2 cellular contexts compared by ENCODE assay signal in genomic region chr7:136105191-136105590, GRCh38.
TF ChIP-seq lines count a peak whose summit lies in the region.

No MANE protein-coding gene starts in this region.

TF ChIP-seq in SK-N-SH treated with all-trans-retinoic acid at 6 μM for 48 hours, 23 proteins besides CTCF, POLR2A, EP300 and RAD21 (continued from another document):
- TF ChIP-seq, protein P1, sequence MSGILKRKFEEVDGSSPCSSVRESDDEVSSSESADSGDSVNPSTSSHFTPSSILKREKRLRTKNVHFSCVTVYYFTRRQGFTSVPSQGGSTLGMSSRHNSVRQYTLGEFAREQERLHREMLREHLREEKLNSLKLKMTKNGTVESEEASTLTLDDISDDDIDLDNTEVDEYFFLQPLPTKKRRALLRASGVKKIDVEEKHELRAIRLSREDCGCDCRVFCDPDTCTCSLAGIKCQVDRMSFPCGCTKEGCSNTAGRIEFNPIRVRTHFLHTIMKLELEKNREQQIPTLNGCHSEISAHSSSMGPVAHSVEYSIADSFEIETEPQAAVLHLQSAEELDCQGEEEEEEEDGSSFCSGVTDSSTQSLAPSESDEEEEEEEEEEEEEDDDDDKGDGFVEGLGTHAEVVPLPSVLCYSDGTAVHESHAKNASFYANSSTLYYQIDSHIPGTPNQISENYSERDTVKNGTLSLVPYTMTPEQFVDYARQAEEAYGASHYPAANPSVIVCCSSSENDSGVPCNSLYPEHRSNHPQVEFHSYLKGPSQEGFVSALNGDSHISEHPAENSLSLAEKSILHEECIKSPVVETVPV (CRISPR knock-in tag; IDR thresholded peaks at IDR 0.05), result no peak
- 0 out of 2 replicates have a peak, but pooled peaks have one; percentile 53 for TF ChIP-seq ZNF8 (CRISPR knock-in tag; IDR thresholded peaks at IDR 0.05)

TF ChIP-seq in SK-N-SH, 30 proteins besides CTCF, POLR2A, EP300 and RAD21 (continued from another document):
- TF ChIP-seq ZBTB33 (IDR thresholded peaks at IDR 0.05; ENCODE audit: borderline replicate concordance, low read depth), result no peak
- no peak for TF ChIP-seq TAF1 (IDR thresholded peaks at IDR 0.05; ENCODE audit: borderline replicate concordance, low read depth, low read length)
- no peak for TF ChIP-seq MEF2A (IDR thresholded peaks at IDR 0.05; ENCODE audit: borderline replicate concordance, low read depth)
- no peak for TF ChIP-seq MAX (IDR thresholded peaks at IDR 0.05; ENCODE audit: low read depth)
- no peak for TF ChIP-seq TCF12 (IDR thresholded peaks at IDR 0.05)
- TF ChIP-seq JUND (IDR thresholded peaks at IDR 0.05), result no peak
- no peak for TF ChIP-seq ELF1 (IDR thresholded peaks at IDR 0.05)
- no peak for TF ChIP-seq CHD2 (IDR thresholded peaks at IDR 0.05; ENCODE audit: low read length, partially characterized antibody)
- TF ChIP-seq YY1 (IDR thresholded peaks at IDR 0.05; ENCODE audit: low read depth), result no peak
- TF ChIP-seq USF1 (IDR thresholded peaks at IDR 0.05; ENCODE audit: borderline replicate concordance, low read depth), result no peak
- TF ChIP-seq USF2 (IDR thresholded peaks at IDR 0.05; ENCODE audit: borderline replicate concordance, low read depth, low read length), result no peak
- TF ChIP-seq NRF1 (IDR thresholded peaks at IDR 0.05; ENCODE audit: low read depth, low read length), result no peak
- no peak for TF ChIP-seq NFIC (IDR thresholded peaks at IDR 0.05; ENCODE audit: borderline replicate concordance)
